ENCODE assay signal across 15 cellular contexts in the genomic region with DNA sequence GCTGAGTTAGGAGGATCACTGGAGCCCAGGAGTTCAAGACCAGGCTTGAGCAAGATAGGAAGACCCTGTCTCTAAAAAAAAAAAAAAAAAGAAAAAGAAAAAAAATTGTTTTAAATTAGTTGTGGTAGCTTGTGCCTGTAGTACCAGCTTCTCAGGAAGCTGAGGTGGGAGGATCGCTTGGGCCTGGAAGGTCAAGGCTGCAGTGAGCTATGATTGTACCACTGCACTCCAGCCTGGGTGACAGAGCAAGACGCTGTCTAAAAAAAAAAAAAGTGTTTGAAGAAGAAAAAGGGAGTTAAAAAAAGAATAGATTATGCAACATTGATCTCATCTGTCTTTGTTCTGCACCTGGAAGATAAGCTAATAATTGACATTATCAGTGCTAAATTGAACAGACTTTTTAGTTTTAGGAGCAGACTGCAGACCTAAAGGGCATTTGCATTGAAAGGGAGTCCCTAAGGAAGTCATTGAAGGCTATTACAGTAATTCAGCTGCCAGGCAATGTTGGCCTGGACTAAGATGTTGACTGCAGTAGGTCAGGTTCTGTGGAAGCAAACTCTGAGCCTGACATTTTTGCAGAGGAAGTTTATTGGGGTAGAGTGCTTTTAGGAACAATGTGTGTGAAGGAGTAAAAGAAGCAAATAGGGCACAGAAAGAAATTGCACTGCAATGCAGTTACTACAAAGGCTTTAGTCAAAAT.
DNase-seq lines count a peak whose midpoint lies in the region; ATAC-seq and TF ChIP-seq lines count a peak whose summit lies in the region.
"Had no signal": no experiment of that assay in that cellular context is flagged by ENCODE, and none has a peak within 500 bp of the region (broad histone marks: within the 10 kb centered on the region; RNA-seq: fewer than 3 reads in every experiment).

No MANE protein-coding gene starts in this region.

- no peaks in the 10 kb centered on the region for H4K20me1 ChIP-seq in GM23248 (ENCODE audit: insufficient read depth)

- no TSS peak for BruUV-seq in Caco-2 (replicated peaks; lab: Mats Ljungman, UMichigan)

- H3K9me3 ChIP-seq in Caco-2: no peaks in the 10 kb centered on the region
- peaks cover 20% of the 10 kb centered on the region; the same call in 1 of the 2 replicates for H3K9me3 ChIP-seq in HUES6 (ENCODE audit: control insufficient read depth, insufficient read depth, low read depth, low read length)
- H3K9me3 ChIP-seq in GM23248 (ENCODE audit: low read depth): no peaks in the 10 kb centered on the region
- H3K9me3 ChIP-seq: A549, BE2C had no signal

- TF ChIP-seq CTCF in Caco-2 (IDR thresholded peaks at IDR 0.05; ENCODE audit: insufficient read depth in 1 of 2, low read depth in 1 of 2, low read length in 1 of 2, severe bottlenecking in 1 of 2, unreplicated experiment in 1 of 2): no peak

- H3K4me3 ChIP-seq in Caco-2 (ENCODE audit: low read depth, low read length) (no peak overlapping the region), HUES6 (ENCODE audit: low read depth, low read length) (no peak overlapping the region; the same call in 1 of the 2 replicates), GM23248 (no peak overlapping the region)
- H3K4me3 ChIP-seq: A549, GM23338 had no signal

- H3F3A ChIP-seq in GM23248 (ENCODE audit: insufficient read depth): peaks cover 5% of the 10 kb centered on the region; the same call in 1 of the 2 replicates

- no peak for ATAC-seq in activated T-helper 17 cell treated with anti-CD3 and anti-CD28 coated beads, Interleukin-2, amount 50 U/mL, for 72 hours (replicated peaks)
- ATAC-seq in stimulated activated effector memory CD8-positive, alpha-beta T cell treated with anti-CD3 and anti-CD28 coated beads, Interleukin-12 subunit alpha, Interleukin-12 subunit beta, amount 100 ng/mL, for 72 hours: no peak
- ATAC-seq in GM19023 (IDR thresholded peaks at IDR 0.05; ENCODE audit: unreplicated experiment): no peak
- ATAC-seq: GM23338 had no signal

- H3K4me2 ChIP-seq in GM23248 (ENCODE audit: unreplicated experiment): no peak overlapping the region
- H3K4me2 ChIP-seq: A549, GM23338 had no signal

- H3K36me3 ChIP-seq in Caco-2 (ENCODE audit: control insufficient read depth, insufficient read depth, low read length) (no peaks in the 10 kb centered on the region), HUES6 (ENCODE audit: control insufficient read depth, insufficient read depth, low read length) (peaks cover 4% of the 10 kb centered on the region; the same call in 1 of the 2 replicates), GM23248 (ENCODE audit: low read depth) (no peaks in the 10 kb centered on the region)
- H3K36me3 ChIP-seq: BE2C had no signal

- no peaks in the 10 kb centered on the region for H3K27me3 Mint-ChIP-seq in Caco-2 (ENCODE audit: insufficient read depth, unreplicated experiment)
- no peaks in the 10 kb centered on the region for H3K27me3 Mint-ChIP-seq in activated T-helper 17 cell treated with anti-CD3 and anti-CD28 coated beads, Interleukin-2, amount 50 U/mL, for 72 hours
- H3K27me3 Mint-ChIP-seq: CD4-positive, alpha-beta memory T cell had no signal

- POLR2A ChIA-PET in Caco-2 (lab: Charles Lee): no interaction called here

- peaks cover 26% of the 10 kb centered on the region for H3K4me1 ChIP-seq in Caco-2
- peaks cover 22% of the 10 kb centered on the region for H3K4me1 ChIP-seq in HUES6 (ENCODE audit: control insufficient read depth, insufficient read depth, low read length)
- peaks cover 9% of the 10 kb centered on the region; the same call in 1 of the 2 replicates for H3K4me1 ChIP-seq in GM23248 (ENCODE audit: insufficient read depth)
- H3K4me1 ChIP-seq: BE2C had no signal

- peaks cover 25% of the 10 kb centered on the region for H3K36me3 Mint-ChIP-seq in Caco-2 (ENCODE audit: insufficient read depth, unreplicated experiment)
- H3K36me3 Mint-ChIP-seq in activated T-helper 17 cell treated with anti-CD3 and anti-CD28 coated beads, Interleukin-2, amount 50 U/mL, for 72 hours (ENCODE audit: low read depth): peaks cover 4% of the 10 kb centered on the region
- no peaks in the 10 kb centered on the region for H3K36me3 Mint-ChIP-seq in stimulated activated effector memory CD8-positive, alpha-beta T cell treated with anti-CD3 and anti-CD28 coated beads, Interleukin-12 subunit alpha, Interleukin-12 subunit beta, amount 100 ng/mL, for 72 hours

- H3K27me3 ChIP-seq in Caco-2 (replicated peaks; ENCODE audit: control insufficient read depth, insufficient read depth, low read length): no peaks in the 10 kb centered on the region
- H3K27me3 ChIP-seq in HUES6 (ENCODE audit: control insufficient read depth, insufficient read depth, low read length): no peaks in the 10 kb centered on the region
- H3K27me3 ChIP-seq in GM23248 (replicated peaks; ENCODE audit: insufficient read depth): no peaks in the 10 kb centered on the region
- H3K27me3 ChIP-seq: BE2C had no signal

- H3K4me3 Mint-ChIP-seq in Caco-2 (ENCODE audit: unreplicated experiment): no peak overlapping the region
- H3K4me3 Mint-ChIP-seq in activated T-helper 17 cell treated with anti-CD3 and anti-CD28 coated beads, Interleukin-2, amount 50 U/mL, for 72 hours: no peak overlapping the region
- H3K4me3 Mint-ChIP-seq in stimulated activated effector memory CD8-positive, alpha-beta T cell treated with anti-CD3 and anti-CD28 coated beads, Interleukin-12 subunit alpha, Interleukin-12 subunit beta, amount 100 ng/mL, for 72 hours: no peak overlapping the region
- H3K4me3 Mint-ChIP-seq: CD4-positive, alpha-beta memory T cell; GM23338 had no signal

- no peaks in the 10 kb centered on the region for H3K79me2 ChIP-seq in GM23248 (ENCODE audit: insufficient read depth)

- DNase-seq in Caco-2 (no peak), GM23248 (no peak), NCI-H1694 (lab: John Stamatoyannopoulos, UW) (no peak)
- DNase-seq in stimulated activated effector memory CD8-positive, alpha-beta T cell treated with anti-CD3 and anti-CD28 coated beads, Interleukin-12 subunit alpha, Interleukin-12 subunit beta, amount 100 ng/mL, for 72 hours (ENCODE audit: low spot score in 2 of 2): peak in 1 of 2 donors; percentile 38
- DNase-seq: BE2C; CD4-positive, alpha-beta memory T cell; GF-D8; H7; IMR-90 had no signal

- CTCF ChIA-PET in Caco-2 (lab: Charles Lee): no interaction called here

- H3K9ac ChIP-seq in HUES6 (ENCODE audit: low read length) (peak overlapping the region; percentile 86), GM23248 (no peak overlapping the region)

- in situ Hi-C loops in GM23248 (cut with MboI): loop anchor here (25.0 kb wide), 1 partner anchor 739 kb away; no protein-coding TSS in a partner anchor

- H3K9me2 ChIP-seq in GM23248 (ENCODE audit: insufficient read depth): no peaks in the 10 kb centered on the region

- WGBS in GM23248 (ENCODE audit: low coverage in 1 of 2, low lambda C conversion rate in 2 of 2, missing lambda C conversion rate in 2 of 2), 2 experiments: 96 to 100% methylated on average over 2 of the region's 2 CpGs

- H3K27ac ChIP-seq in HUES6 (ENCODE audit: low read depth, low read length) (peak overlapping the region; percentile 46; the same call in 1 of the 2 replicates), GM23248 (no peak overlapping the region)
- H3K27ac ChIP-seq: A549, C4-2B had no signal

- peak overlapping the region; percentile 47 for H3K27ac Mint-ChIP-seq in Caco-2 (ENCODE audit: unreplicated experiment)
- H3K27ac Mint-ChIP-seq in activated T-helper 17 cell treated with anti-CD3 and anti-CD28 coated beads, Interleukin-2, amount 50 U/mL, for 72 hours: peak overlapping the region; percentile 15
- peak overlapping the region; percentile 41 for H3K27ac Mint-ChIP-seq in stimulated activated effector memory CD8-positive, alpha-beta T cell treated with anti-CD3 and anti-CD28 coated beads, Interleukin-12 subunit alpha, Interleukin-12 subunit beta, amount 100 ng/mL, for 72 hours
- H3K27ac Mint-ChIP-seq: GM23338 had no signal

- peaks cover 18% of the 10 kb centered on the region for H3K9me3 Mint-ChIP-seq in Caco-2 (ENCODE audit: unreplicated experiment)
- H3K9me3 Mint-ChIP-seq in activated T-helper 17 cell treated with anti-CD3 and anti-CD28 coated beads, Interleukin-2, amount 50 U/mL, for 72 hours: no peaks in the 10 kb centered on the region
- no peaks in the 10 kb centered on the region for H3K9me3 Mint-ChIP-seq in stimulated activated effector memory CD8-positive, alpha-beta T cell treated with anti-CD3 and anti-CD28 coated beads, Interleukin-12 subunit alpha, Interleukin-12 subunit beta, amount 100 ng/mL, for 72 hours

- H2AFZ ChIP-seq in GM23248: no peak overlapping the region
- H2AFZ ChIP-seq: GM23338 had no signal

- intact Hi-C loops in Caco-2 (cut with micrococcal nuclease; ENCODE audit: unreplicated experiment): no loop called here

- H3K4me1 Mint-ChIP-seq in Caco-2 (ENCODE audit: low read depth, unreplicated experiment): peaks cover 29% of the 10 kb centered on the region
- peaks cover 17% of the 10 kb centered on the region for H3K4me1 Mint-ChIP-seq in activated T-helper 17 cell treated with anti-CD3 and anti-CD28 coated beads, Interleukin-2, amount 50 U/mL, for 72 hours
- peaks cover 19% of the 10 kb centered on the region for H3K4me1 Mint-ChIP-seq in stimulated activated effector memory CD8-positive, alpha-beta T cell treated with anti-CD3 and anti-CD28 coated beads, Interleukin-12 subunit alpha, Interleukin-12 subunit beta, amount 100 ng/mL, for 72 hours
